8 cellular contexts compared by ENCODE assay signal in genomic region chr12:26644376-26644775, GRCh38.
DNase-seq lines count a peak whose midpoint lies in the region; ATAC-seq and TF ChIP-seq lines count a peak whose summit lies in the region.
"Not testable (repeated sequence)": the region's sequence is repeated elsewhere in the genome, so short reads cannot be mapped to it uniquely, and the experiment has no call there.

No MANE protein-coding gene starts in this region.

- not testable (repeated sequence) for H4K5ac ChIP-seq in IMR-90 (ENCODE audit: low read depth, low read length)

- not testable (repeated sequence) for H4K8ac ChIP-seq in IMR-90 (ENCODE audit: low read depth in 2 of 2, low read length in 2 of 2); mesenchymal stem cell (ENCODE audit: low read length)

- CTCF ChIA-PET in IMR-90 (lab: Yijun Ruan, JAX); activated naive CD4-positive, alpha-beta T cell treated with anti-CD3 and anti-CD28 coated beads for 36 hours (lab: Charles Lee): not testable (repeated sequence)
- CTCF ChIA-PET in activated CD4-positive, alpha-beta T cell treated with anti-CD3 and anti-CD28 coated beads for 36 hours (lab: Charles Lee), result interaction anchor here (1.0 to 1.1 kb wide), 2 partner anchors 8 to 10 kb away, joined by 3 to 4 read pairs; no protein-coding TSS in a partner anchor

- not testable (repeated sequence) for H2BK5ac ChIP-seq in IMR-90 (ENCODE audit: low read depth, low read length, poor library complexity, severe bottlenecking)
- peak overlapping the region; percentile 66 for H2BK5ac ChIP-seq in mesenchymal stem cell (ENCODE audit: low read depth, low read length, poor library complexity, severe bottlenecking)

- not testable (repeated sequence) for TF ChIP-seq EP300 in esophagus muscularis mucosa (IDR thresholded peaks at IDR 0.05)

- H3K79me2 ChIP-seq in GM23338 (replicated peaks; ENCODE audit: insufficient read depth), result not testable (repeated sequence)

- H3K27me3 Mint-ChIP-seq in GM23338 (ENCODE audit: insufficient read depth, low read depth, poor library complexity); activated CD4-positive, alpha-beta T cell treated with anti-CD3 and anti-CD28 coated beads for 36 hours; activated naive CD4-positive, alpha-beta T cell treated with anti-CD3 and anti-CD28 coated beads for 36 hours (ENCODE audit: low read depth); stimulated activated naive CD8-positive, alpha-beta T cell treated with anti-CD3 and anti-CD28 coated beads, Interleukin-15, Interleukin-2, amounts not matched to agents 100 ng/mL and 50 ng/mL, for 24 hours: not testable (repeated sequence)

- WGBS in IMR-90 (ENCODE audit: extremely low coverage in 2 of 2, insufficient read length in 1 of 2), 2 experiments, result no CpG with 5 or more reads among the region's 3 CpGs
- 85% methylated on average over 3 of the region's 3 CpGs for WGBS in esophagus muscularis mucosa
- WGBS in mesenchymal stem cell, result 89% methylated on average over 3 of the region's 3 CpGs

- not testable (repeated sequence) for H3K14ac ChIP-seq in IMR-90 (replicated peaks; ENCODE audit: low read depth, low read length)
- peak overlapping the region in 1 of 2 experiments; percentile 44 for H3K14ac ChIP-seq in mesenchymal stem cell (ENCODE audit: low read length in 2 of 2)

- TF ChIP-seq RAD21 in IMR-90 (IDR thresholded peaks at IDR 0.05; ENCODE audit: low read length), result not testable (repeated sequence)

- not testable (repeated sequence) for H4K20me1 ChIP-seq in GM23338 (replicated peaks; ENCODE audit: insufficient read depth); IMR-90 (ENCODE audit: insufficient read depth, low read length)

- H3K56ac ChIP-seq in IMR-90 (ENCODE audit: extremely low read depth, insufficient read depth, low read length), result not testable (repeated sequence)

- not testable (repeated sequence) for H2AFZ ChIP-seq in GM23338; IMR-90 (replicated peaks; ENCODE audit: low read length, poor library complexity); mesenchymal stem cell (ENCODE audit: low read depth, low read length)

- not testable (repeated sequence) for DNase-seq in GM23338 (ENCODE audit: low spot score); IMR-90; activated CD4-positive, alpha-beta T cell treated with anti-CD3 and anti-CD28 coated beads for 36 hours; esophagus muscularis mucosa (ENCODE audit: extremely low spot score); mesenchymal stem cell
- peak; percentile 10 for DNase-seq in activated naive CD4-positive, alpha-beta T cell treated with anti-CD3 and anti-CD28 coated beads for 36 hours

- H2BK120ac ChIP-seq in IMR-90 (ENCODE audit: low read depth, low read length); mesenchymal stem cell (ENCODE audit: low read depth, low read length): not testable (repeated sequence)

- not testable (repeated sequence) for H3K27me3 ChIP-seq in GM23338 (ENCODE audit: insufficient read depth); IMR-90 (ENCODE audit: control insufficient read depth, insufficient read depth, low read length); esophagus muscularis mucosa; mesenchymal stem cell (ENCODE audit: control insufficient read depth in 1 of 2, insufficient read depth in 1 of 2, low read length in 2 of 2); rectal smooth muscle tissue (ENCODE audit: control insufficient read depth, insufficient read depth, low read length)

- peak overlapping the region; percentile 64; the same call in 1 of the 2 replicates for H3K4me2 ChIP-seq in GM23338
- H3K4me2 ChIP-seq in IMR-90 (ENCODE audit: low read depth, low read length); mesenchymal stem cell (ENCODE audit: low read length, poor library complexity, severe bottlenecking): not testable (repeated sequence)

- not testable (repeated sequence) for H3K4me3 Mint-ChIP-seq in GM23338; activated CD4-positive, alpha-beta T cell treated with anti-CD3 and anti-CD28 coated beads for 36 hours; activated naive CD4-positive, alpha-beta T cell treated with anti-CD3 and anti-CD28 coated beads for 36 hours; stimulated activated naive CD8-positive, alpha-beta T cell treated with anti-CD3 and anti-CD28 coated beads, Interleukin-15, Interleukin-2, amounts not matched to agents 100 ng/mL and 50 ng/mL, for 24 hours

- ATAC-seq in GM23338; IMR-90 (ENCODE audit: low read depth): not testable (repeated sequence)
- peak; percentile 30 for ATAC-seq in activated CD4-positive, alpha-beta T cell treated with anti-CD3 and anti-CD28 coated beads for 36 hours

- POLR2A ChIA-PET in IMR-90 (lab: Charles Lee; ENCODE audit: unreplicated experiment); activated CD4-positive, alpha-beta T cell treated with anti-CD3 and anti-CD28 coated beads for 36 hours (lab: Charles Lee): not testable (repeated sequence)

- intact Hi-C loops in IMR-90 (cut with micrococcal nuclease); activated CD4-positive, alpha-beta T cell treated with anti-CD3 and anti-CD28 coated beads for 36 hours (cut with DNase I, micrococcal nuclease); activated naive CD4-positive, alpha-beta T cell treated with anti-CD3 and anti-CD28 coated beads for 36 hours (cut with micrococcal nuclease); esophagus muscularis mucosa (cut with DNase I): not testable (repeated sequence)

- H2BK12ac ChIP-seq in mesenchymal stem cell (ENCODE audit: low read length in 2 of 2), result peak overlapping the region; percentile 82 to 86

- peaks cover 32% of the 10 kb centered on the region for H3K4me1 Mint-ChIP-seq in GM23338
- not testable (repeated sequence) for H3K4me1 Mint-ChIP-seq in activated CD4-positive, alpha-beta T cell treated with anti-CD3 and anti-CD28 coated beads for 36 hours; activated naive CD4-positive, alpha-beta T cell treated with anti-CD3 and anti-CD28 coated beads for 36 hours (ENCODE audit: low read depth); stimulated activated naive CD8-positive, alpha-beta T cell treated with anti-CD3 and anti-CD28 coated beads, Interleukin-15, Interleukin-2, amounts not matched to agents 100 ng/mL and 50 ng/mL, for 24 hours (ENCODE audit: low read depth)

- dilution Hi-C loops in IMR-90 (cut with HindIII; ENCODE audit: low sequenced_read_pairs, unreplicated experiment), result not testable (repeated sequence)

- peak overlapping the region; percentile 15 for H2AK9ac ChIP-seq in IMR-90 (replicated peaks; ENCODE audit: low read depth, low read length, poor library complexity)

- H3K4me3 ChIP-seq in GM23338; IMR-90 (ENCODE audit: insufficient read depth, low read depth, low read length); esophagus muscularis mucosa; mesenchymal stem cell (ENCODE audit: insufficient read depth in 1 of 2, low read depth in 1 of 2, low read length in 2 of 2); rectal smooth muscle tissue (ENCODE audit: low read length): not testable (repeated sequence)

- not testable (repeated sequence) for H2AK5ac ChIP-seq in IMR-90 (ENCODE audit: low read depth, low read length)
- peak overlapping the region; percentile 98 for H2AK5ac ChIP-seq in mesenchymal stem cell (ENCODE audit: low read length, severe bottlenecking)

- H2BK20ac ChIP-seq in IMR-90 (ENCODE audit: low read depth, low read length), result not testable (repeated sequence)

- peak overlapping the region; percentile 67 for H3K27ac ChIP-seq in GM23338 (ENCODE audit: low read depth)
- not testable (repeated sequence) for H3K27ac ChIP-seq in IMR-90 (ENCODE audit: insufficient read depth, low read length); mesenchymal stem cell (ENCODE audit: low read length, poor library complexity, severe bottlenecking)
- peak overlapping the region in 3 of 4 donors; percentile 40 to 57 (median 54) for H3K27ac ChIP-seq in esophagus muscularis mucosa (replicated peaks in 1 of 4)
- H3K27ac ChIP-seq in rectal smooth muscle tissue (ENCODE audit: low read depth, low read length), result peak overlapping the region; percentile 78

- H3K27ac Mint-ChIP-seq in GM23338, result peak overlapping the region; percentile 89
- H3K27ac Mint-ChIP-seq in activated CD4-positive, alpha-beta T cell treated with anti-CD3 and anti-CD28 coated beads for 36 hours, result peak overlapping the region; percentile 28
- H3K27ac Mint-ChIP-seq in activated naive CD4-positive, alpha-beta T cell treated with anti-CD3 and anti-CD28 coated beads for 36 hours, result not testable (repeated sequence)
- peak overlapping the region; percentile 56 for H3K27ac Mint-ChIP-seq in stimulated activated naive CD8-positive, alpha-beta T cell treated with anti-CD3 and anti-CD28 coated beads, Interleukin-15, Interleukin-2, amounts not matched to agents 100 ng/mL and 50 ng/mL, for 24 hours

- peaks cover 23% of the 10 kb centered on the region for H3K9me2 ChIP-seq in GM23338 (ENCODE audit: insufficient read depth)

- not testable (repeated sequence) for BruUV-seq in IMR-90 (replicated peaks; lab: Mats Ljungman, UMichigan)

- in situ Hi-C loops in IMR-90 (cut with MboI; ENCODE audit: low sequenced_read_pairs), result not testable (repeated sequence)

- not testable (repeated sequence) for TF ChIP-seq CTCF in GM23338 (conservative IDR thresholded peaks at IDR 0.05; ENCODE audit: low read depth in 2 of 2); IMR-90 (conservative IDR thresholded peaks at IDR 0.05; ENCODE audit: low read depth, low read length); esophagus muscularis mucosa (IDR thresholded peaks at IDR 0.05)

- H3K9ac ChIP-seq in IMR-90 (ENCODE audit: low read depth, low read length); mesenchymal stem cell (ENCODE audit: low read length); rectal smooth muscle tissue (ENCODE audit: low read length): not testable (repeated sequence)

- peaks cover 54% of the 10 kb centered on the region for H3K36me3 Mint-ChIP-seq in GM23338 (ENCODE audit: low read depth)
- peaks cover 34% of the 10 kb centered on the region for H3K36me3 Mint-ChIP-seq in activated CD4-positive, alpha-beta T cell treated with anti-CD3 and anti-CD28 coated beads for 36 hours (ENCODE audit: low read depth)
- H3K36me3 Mint-ChIP-seq in activated naive CD4-positive, alpha-beta T cell treated with anti-CD3 and anti-CD28 coated beads for 36 hours (ENCODE audit: low read depth), result peaks cover 16% of the 10 kb centered on the region
- peaks cover 27% of the 10 kb centered on the region for H3K36me3 Mint-ChIP-seq in stimulated activated naive CD8-positive, alpha-beta T cell treated with anti-CD3 and anti-CD28 coated beads, Interleukin-15, Interleukin-2, amounts not matched to agents 100 ng/mL and 50 ng/mL, for 24 hours (ENCODE audit: low read depth)

- not testable (repeated sequence) for H3K4me1 ChIP-seq in GM23338 (ENCODE audit: insufficient read depth)
- H3K4me1 ChIP-seq in IMR-90 (ENCODE audit: control insufficient read depth, insufficient read depth, low read length) (peaks cover 11% of the 10 kb centered on the region), esophagus muscularis mucosa (peaks cover 0 to 76% (median 54%) of the 10 kb centered on the region in 4 donors), mesenchymal stem cell (ENCODE audit: control insufficient read depth, insufficient read depth, low read depth, low read length) (peaks cover 12% of the 10 kb centered on the region), rectal smooth muscle tissue (ENCODE audit: control insufficient read depth, insufficient read depth, low read length) (peaks cover 16% of the 10 kb centered on the region)

- H4K91ac ChIP-seq in IMR-90 (ENCODE audit: insufficient read depth, low read depth, low read length); mesenchymal stem cell (ENCODE audit: low read length): not testable (repeated sequence)

- H3K9me3 Mint-ChIP-seq in GM23338; activated CD4-positive, alpha-beta T cell treated with anti-CD3 and anti-CD28 coated beads for 36 hours (ENCODE audit: low read depth); activated naive CD4-positive, alpha-beta T cell treated with anti-CD3 and anti-CD28 coated beads for 36 hours; stimulated activated naive CD8-positive, alpha-beta T cell treated with anti-CD3 and anti-CD28 coated beads, Interleukin-15, Interleukin-2, amounts not matched to agents 100 ng/mL and 50 ng/mL, for 24 hours: not testable (repeated sequence)

- H3K9me1 ChIP-seq in IMR-90 (ENCODE audit: insufficient read depth, low read length), result not testable (repeated sequence)

- H3K18ac ChIP-seq in IMR-90 (ENCODE audit: low read depth, low read length), result not testable (repeated sequence)
- peak overlapping the region in 1 of 2 experiments; percentile 66 for H3K18ac ChIP-seq in mesenchymal stem cell (ENCODE audit: low read depth in 1 of 2, low read length in 2 of 2)

- not testable (repeated sequence) for TF ChIP-seq POLR2A in IMR-90 (IDR thresholded peaks at IDR 0.05; ENCODE audit: low read depth, low read length); esophagus muscularis mucosa (IDR thresholded peaks at IDR 0.05; ENCODE audit: low read depth)

- not testable (repeated sequence) for H3K23ac ChIP-seq in IMR-90 (ENCODE audit: low read depth, low read length); mesenchymal stem cell (ENCODE audit: low read length in 2 of 2)

- not testable (repeated sequence) for H3K79me1 ChIP-seq in IMR-90 (ENCODE audit: low read depth in 1 of 2, low read length in 2 of 2); mesenchymal stem cell (replicated peaks; ENCODE audit: low read length, poor library complexity, severe bottlenecking)

- not testable (repeated sequence) for H3K36me3 ChIP-seq in GM23338 (ENCODE audit: insufficient read depth); IMR-90 (ENCODE audit: control insufficient read depth, insufficient read depth, low read length); esophagus muscularis mucosa; mesenchymal stem cell (ENCODE audit: control insufficient read depth in 1 of 2, insufficient read depth in 2 of 2, low read depth in 1 of 2, low read length in 2 of 2); rectal smooth muscle tissue (ENCODE audit: control insufficient read depth, insufficient read depth, low read length)

- H3F3A ChIP-seq in GM23338 (replicated peaks; ENCODE audit: low read depth), result not testable (repeated sequence)

- H3K4ac ChIP-seq in IMR-90 (ENCODE audit: low read depth, low read length), result 0 out of 2 replicates have a peak overlapping the region, but pooled peaks have one; percentile 18
- peak overlapping the region in 1 of 2 experiments; percentile 73 for H3K4ac ChIP-seq in mesenchymal stem cell (ENCODE audit: low read depth in 1 of 2, low read length in 2 of 2)

- not testable (repeated sequence) for H2BK15ac ChIP-seq in IMR-90 (ENCODE audit: low read depth, low read length); mesenchymal stem cell (ENCODE audit: low read depth, poor library complexity, severe bottlenecking)

- not testable (repeated sequence) for H3K9me3 ChIP-seq in IMR-90 (ENCODE audit: control insufficient read depth, insufficient read depth, low read length); esophagus muscularis mucosa; mesenchymal stem cell (ENCODE audit: control insufficient read depth, low read length)
